Comparison of ENCODE assay signal across 14 cellular contexts in the genomic region with DNA sequence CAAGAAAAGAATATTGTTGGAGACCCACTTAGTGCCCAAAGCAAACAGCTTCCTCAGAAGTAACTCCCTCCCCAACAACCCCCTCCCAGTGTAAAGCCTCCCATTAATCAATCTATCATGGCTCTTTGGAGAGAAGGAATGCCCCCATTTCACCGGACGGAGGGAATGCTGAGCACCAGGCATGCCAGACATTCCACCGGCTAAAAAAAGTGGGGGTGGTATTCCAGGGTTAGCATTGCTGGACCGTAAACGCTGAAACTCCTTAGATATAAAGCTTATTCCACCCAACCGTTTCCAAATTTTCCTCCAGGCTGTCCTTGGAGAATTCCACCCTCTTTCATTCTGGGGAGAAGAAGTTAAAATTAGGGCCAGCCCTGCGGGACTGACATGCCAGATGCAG. TPM values are rescaled to one million over a fixed set of nuclear protein-coding genes. Genes with fewer than 3 reads are reported as not detected.
DNase-seq lines count a peak whose midpoint lies in the region; TF ChIP-seq lines count a peak whose summit lies in the region.
"Had no signal": no experiment of that assay in that cellular context is flagged by ENCODE, and none has a peak within 500 bp of the region (broad histone marks: within the 10 kb centered on the region; RNA-seq: fewer than 3 reads in every experiment).

No MANE protein-coding gene starts in this region.

- peaks cover 28% of the 10 kb centered on the region for H3K27me3 Mint-ChIP-seq in Calu3 (ENCODE audit: unreplicated experiment)
- H3K27me3 Mint-ChIP-seq in brain = peaks cover 28% of the 10 kb centered on the region

- no TSS peak for BruUV-seq in Calu3 (replicated peaks; lab: Mats Ljungman, UMichigan)

- H3K4me3 Mint-ChIP-seq in Calu3 (ENCODE audit: low read depth, unreplicated experiment) (peak overlapping the region; percentile 72), brain (peak overlapping the region in 3 of 5 experiments; percentile 79 to 82 (median 80))

- H3K9me3 Mint-ChIP-seq in Calu3 (ENCODE audit: low read depth, unreplicated experiment) (no peaks in the 10 kb centered on the region), brain (peaks cover under 1 to 2% (median 1%) of the 10 kb centered on the region in 5 experiments)

- peaks cover 7% of the 10 kb centered on the region for H3K36me3 Mint-ChIP-seq in Calu3 (ENCODE audit: insufficient read depth, unreplicated experiment)
- no peaks in the 10 kb centered on the region for H3K36me3 Mint-ChIP-seq in brain

- TF ChIP-seq CTCF in Calu3 (IDR thresholded peaks at IDR 0.05; ENCODE audit: unreplicated experiment) (no peak), brain (conservative IDR thresholded peaks at IDR 0.05) (no peak)

- DNase-seq in Calu3 (no peak), iPS-NIHi7 (ENCODE audit: extremely low spot score) (peak; percentile 57), renal cortical epithelial cell (ENCODE audit: low read depth) (peak; percentile 50), NCI-H774 (lab: John Stamatoyannopoulos, UW) (no peak), KG1 (lab: John Stamatoyannopoulos, UW) (no peak), SK-N-DZ (ENCODE audit: low spot score) (no peak), C1 segment of cervical spinal cord (lab: John Stamatoyannopoulos, UW) (no peak)
- DNase-seq: activated gamma-delta T cell; Kasumi-1; small intestine; stimulated activated naive CD8-positive, alpha-beta T cell treated with anti-CD3 and anti-CD28 coated beads, Interleukin-15, Interleukin-2, amounts not matched to agents 100 U/mL and 50 U/mL, for 24 hours; T-helper 9 cell had no signal

- CTCF ChIA-PET in Calu3 (lab: Charles Lee) = no interaction called here

- H3K4me1 Mint-ChIP-seq in Calu3 (ENCODE audit: low read depth, unreplicated experiment) = peaks cover 11% of the 10 kb centered on the region
- H3K4me1 Mint-ChIP-seq in brain = peaks cover 40% of the 10 kb centered on the region

- intact Hi-C loops in Calu3 (cut with micrococcal nuclease; ENCODE audit: unreplicated experiment) = loop anchor here (10.0 kb wide), 1 partner anchor 58 kb away; no protein-coding TSS in a partner anchor

- no peak overlapping the region for H3K27ac Mint-ChIP-seq in Calu3 (ENCODE audit: unreplicated experiment)
- H3K27ac Mint-ChIP-seq in brain = no peak overlapping the region

RNA-seq across cellular contexts. Expression of gene MAMDC2, which starts 0.4 kb away (rescaled TPM):
- total RNA-seq in Calu3 (2022) (0.26 and 0.29 TPM in 2 replicates), renal cortical epithelial cell (32.9 and 39.1 TPM in 2 replicates)
- 0.31 TPM for polyA plus RNA-seq in brain (ENCODE audit: insufficient read depth, low read depth, low replicate concordance)
- 1.4 and 1.9 TPM in 2 replicates for polyA plus RNA-seq in SK-N-DZ (2014; cell fraction: cytosol; rRNA removed)
- 1.6 and 2.5 TPM in 2 replicates for polyA plus RNA-seq in SK-N-DZ (2014; cell fraction: nucleus; rRNA removed)
- total RNA-seq: NCI-H460 had no signal

Comparison
In these comparisons a context has a peak if more than half of its experiments do, and no peak if none do; other contexts are left out.
1. DNase-seq: peak in iPS-NIHi7 (single experiment) and renal cortical epithelial cell (single experiment); none in Calu3 (single experiment), NCI-H774 (single experiment), KG1 (single experiment), SK-N-DZ (single experiment) and C1 segment of cervical spinal cord (0 of 14).
2. RNA of gene MAMDC2, which starts 0.4 kb away (total RNA-seq): 32.9 to 39.1 TPM in renal cortical epithelial cell; 0.26 to 0.29 TPM in Calu3; every median in the first group is over 10 times any median in the second.